Comparison of ENCODE assay signal across 19 cellular contexts in the genomic region with DNA sequence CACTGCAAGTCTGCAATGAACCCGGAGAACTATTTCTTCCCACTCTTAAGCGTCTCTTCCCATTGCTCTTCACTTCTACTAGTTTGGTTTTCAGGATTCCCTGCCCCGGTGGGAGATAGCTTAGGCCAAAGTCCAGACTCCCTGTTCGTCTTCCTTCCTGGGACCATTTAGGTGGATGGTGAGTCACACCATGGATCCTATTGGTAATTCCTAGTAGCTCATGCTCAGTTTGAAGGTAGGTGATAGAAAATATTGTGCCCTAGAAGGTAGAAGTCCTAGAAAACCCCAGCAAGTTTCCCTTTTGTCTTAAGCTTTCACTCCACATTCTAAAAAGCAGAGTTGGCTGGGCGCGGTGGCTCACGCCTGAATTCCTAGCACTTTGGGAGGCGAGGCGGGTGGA. TPM values are rescaled to one million over a fixed set of nuclear protein-coding genes. Genes with fewer than 3 reads are reported as not detected.
DNase-seq lines count a peak whose midpoint lies in the region; ATAC-seq, FAIRE-seq and TF ChIP-seq lines count a peak whose summit lies in the region.
"Had no signal": no experiment of that assay in that cellular context is flagged by ENCODE, and none has a peak within 500 bp of the region (broad histone marks: within the 10 kb centered on the region; RNA-seq: fewer than 3 reads in every experiment).

No MANE protein-coding gene starts in this region.

- H2BK5ac ChIP-seq in H9 (ENCODE audit: insufficient read length, low read length) = no peak overlapping the region

- no peak overlapping the region for H3K4ac ChIP-seq in H9 (ENCODE audit: low read depth, low read length)

- H2AK5ac ChIP-seq in H9 (ENCODE audit: insufficient read length, low read length) = no peak overlapping the region

- H3K4me3 Mint-ChIP-seq in H9 = peak overlapping the region in 1 of 2 experiments; percentile 12; a peak in 1 of 5 replicates
- H3K4me3 Mint-ChIP-seq in WTC11 = no peak overlapping the region

- no peak for ATAC-seq in WTC11
- ATAC-seq in HG03565 (IDR thresholded peaks at IDR 0.05; ENCODE audit: unreplicated experiment) = no peak
- no peak for ATAC-seq in pancreas

- H3K4me2 ChIP-seq in H9 (ENCODE audit: insufficient read depth, insufficient read length, low read length) (no peak overlapping the region), hepatocyte (no peak overlapping the region), osteoblast (ENCODE audit: insufficient read depth, low read length) (no peak overlapping the region)

- CTCF ChIA-PET in WTC11 (lab: Charles Lee) = interaction anchor here (0.8 to 2.7 kb wide), 6 partner anchors 12 to 149 kb away, joined by 3 to 12 read pairs (median 5); a partner anchor contains a TSS

- H4K5ac ChIP-seq in H9 (ENCODE audit: insufficient read length, low read depth, low read length) = no peak overlapping the region

- H2BK20ac ChIP-seq in H9 (ENCODE audit: low read depth, low read length, poor library complexity, severe bottlenecking) = no peak overlapping the region

- H3K4me1 Mint-ChIP-seq in H9 (peaks cover 34 to 44% of the 10 kb centered on the region in 2 experiments), WTC11 (peaks cover 45% of the 10 kb centered on the region)

- H3K27ac Mint-ChIP-seq in H9 (peak overlapping the region; percentile 69 to 98 (median 97)), WTC11 (peak overlapping the region; percentile 96)

- H3K36me3 Mint-ChIP-seq in H9 (ENCODE audit: insufficient read depth in 1 of 3, low read depth in 3 of 3) = peaks cover 37 to 84% (median 61%) of the 10 kb centered on the region in 3 experiments
- H3K36me3 Mint-ChIP-seq in WTC11 = peaks cover 61% of the 10 kb centered on the region

- no peaks in the 10 kb centered on the region for H3K9me3 Mint-ChIP-seq in H9
- H3K9me3 Mint-ChIP-seq in WTC11 = no peaks in the 10 kb centered on the region

- H3K79me1 ChIP-seq in H9 (ENCODE audit: insufficient read depth, low read depth, low read length, poor library complexity, severe bottlenecking) = peaks cover 21% of the 10 kb centered on the region

- no peak overlapping the region for H2BK15ac ChIP-seq in H9 (ENCODE audit: low read depth, low read length)

- POLR2A ChIA-PET in WTC11 (lab: Charles Lee) = interaction anchor here (1.1 kb wide), 1 partner anchor 26 kb away, joined by 3 read pairs; no protein-coding TSS in a partner anchor

- FAIRE-seq in GM12892 (lab: Jason Lieb, UNC) (no peak), pancreas (lab: Jason Lieb, UNC) (no peak)

- no peak overlapping the region for H3K56ac ChIP-seq in H9 (ENCODE audit: insufficient read length, low read depth, low read length)

- H3K23ac ChIP-seq in H9 (ENCODE audit: insufficient read length, low read depth, low read length) = no peak overlapping the region

- no peaks in the 10 kb centered on the region for H3K9me2 ChIP-seq in hepatocyte (replicated peaks; ENCODE audit: insufficient read depth)

- DNase-seq in H9 (no peak), WTC11 (ENCODE audit: low spot score) (no peak), hepatocyte (ENCODE audit: low spot score) (no peak), osteoblast (ENCODE audit: insufficient read length, low spot score, missing footprints) (peak; percentile 69), GM12892 (ENCODE audit: insufficient read length) (no peak), hepatic stellate cell (ENCODE audit: low spot score) (no peak), pancreas (no peak)
- DNase-seq: COR-L47, DMS153, HCEC 1CT, NCI-H1048, NCI-H1436 treated with DMSO at 0.1 percent for 48 hours, NCI-H2029 treated with DMSO at 0.1 percent for 48 hours, NCI-H2171 treated with DMSO at 0.1 percent for 48 hours, NCI-H748 treated with DMSO at 0.1 percent for 48 hours, OCI-M1, SIG-M5 had no signal

- H3K36me3 ChIP-seq in hepatocyte (replicated peaks; ENCODE audit: insufficient read depth, low read depth) (no peaks in the 10 kb centered on the region), osteoblast (ENCODE audit: insufficient read depth, low read length) (peaks cover 9% of the 10 kb centered on the region), pancreas (no peaks in the 10 kb centered on the region)

- TF ChIP-seq POLR2A in GM12892 (IDR thresholded peaks at IDR 0.05; ENCODE audit: low read depth, low read length) = no peak

- no peak overlapping the region for H3T11ph ChIP-seq in H9 (ENCODE audit: low read length)

- H4K20me1 ChIP-seq in H9 (ENCODE audit: control insufficient read depth, insufficient read depth, insufficient read length) (peaks cover 5% of the 10 kb centered on the region), hepatocyte (ENCODE audit: insufficient read depth, poor library complexity, severe bottlenecking) (no peaks in the 10 kb centered on the region), osteoblast (ENCODE audit: insufficient read depth, low read length) (peaks cover 3% of the 10 kb centered on the region)

- H3K14ac ChIP-seq in H9 (ENCODE audit: insufficient read depth, low read length) = no peak overlapping the region

- intact Hi-C loops in pancreas (cut with DNase I) = no loop called here

- WGBS in H9 (ENCODE audit: extremely low coverage, insufficient read length, low lambda C conversion rate) = no CpG with 5 or more reads among the region's 9 CpGs
- WGBS in hepatocyte (ENCODE audit: low lambda C conversion rate, missing lambda C conversion rate) = 89% methylated on average over 9 of the region's 9 CpGs
- WGBS in pancreas, 2 donors = 93 to 94% methylated on average over 9 of the region's 9 CpGs

- no peak overlapping the region for H4K91ac ChIP-seq in H9 (ENCODE audit: insufficient read length, low read depth, low read length)

- no peak overlapping the region for H2BK12ac ChIP-seq in H9 (ENCODE audit: insufficient read length, low read depth, low read length)

- H3K4me1 ChIP-seq in H9 (ENCODE audit: insufficient read depth, low read length) = no peaks in the 10 kb centered on the region; the same call in 1 of the 2 replicates
- H3K4me1 ChIP-seq in hepatocyte (ENCODE audit: insufficient read depth) = peaks cover 15% of the 10 kb centered on the region
- peaks cover 15% of the 10 kb centered on the region for H3K4me1 ChIP-seq in osteoblast (ENCODE audit: insufficient read depth, low read length)
- H3K4me1 ChIP-seq in pancreas = peaks cover 0 to 4% (median 0%) of the 10 kb centered on the region in 3 donors

- H3K79me2 ChIP-seq in H9 (ENCODE audit: insufficient read depth, low read length) (peaks cover 34% of the 10 kb centered on the region; the same call in 1 of the 2 replicates), hepatocyte (peaks cover 12% of the 10 kb centered on the region), osteoblast (ENCODE audit: insufficient read depth, low read length) (peaks cover 26% of the 10 kb centered on the region)

- H2AFZ ChIP-seq in H9 (ENCODE audit: low read length) = no peak overlapping the region
- H2AFZ ChIP-seq in hepatocyte = no peak overlapping the region
- no peak overlapping the region for H2AFZ ChIP-seq in osteoblast (ENCODE audit: low read length)

- H3K27me3 Mint-ChIP-seq in H9 (ENCODE audit: low read depth) (no peaks in the 10 kb centered on the region), WTC11 (ENCODE audit: low read depth) (no peaks in the 10 kb centered on the region)

- H3K4me3 ChIP-seq in hepatocyte (no peak overlapping the region), osteoblast (ENCODE audit: insufficient read depth, low read length) (no peak overlapping the region), pancreas (no peak overlapping the region)

- no peak overlapping the region for H3K27ac ChIP-seq in H9 (ENCODE audit: insufficient read length, low read depth, low read length)
- H3K27ac ChIP-seq in hepatocyte = peak overlapping the region; percentile 17
- H3K27ac ChIP-seq in osteoblast (ENCODE audit: low read depth, low read length) = no peak overlapping the region
- H3K27ac ChIP-seq in pancreas = no peak overlapping the region
- H3K27ac ChIP-seq: C4-2B had no signal

- H3K9ac ChIP-seq in H9 (ENCODE audit: extremely low read depth, insufficient read length, low read length) = no peak overlapping the region

- no peak for TF ChIP-seq CTCF in H9 (conservative IDR thresholded peaks at IDR 0.05)
- TF ChIP-seq CTCF in WTC11 (IDR thresholded peaks at IDR 0.05) = no peak
- no peak for TF ChIP-seq CTCF in hepatocyte (IDR thresholded peaks at IDR 0.05; ENCODE audit: poor library complexity)
- TF ChIP-seq CTCF in osteoblast (IDR thresholded peaks at IDR 0.05; ENCODE audit: extremely low read depth, low read depth, low read length) = no peak
- TF ChIP-seq CTCF in pancreas (IDR thresholded peaks at IDR 0.05) = no peak

- H2BK120ac ChIP-seq in H9 (ENCODE audit: low read depth, low read length, poor library complexity, severe bottlenecking) = no peak overlapping the region

- H4K8ac ChIP-seq in H9 (replicated peaks; ENCODE audit: insufficient read length, low read depth, low read length) = no peak overlapping the region

- no peaks in the 10 kb centered on the region for H3K27me3 ChIP-seq in H9 (ENCODE audit: insufficient read depth, low read length)
- H3K27me3 ChIP-seq in hepatocyte = no peaks in the 10 kb centered on the region
- H3K27me3 ChIP-seq in osteoblast (ENCODE audit: insufficient read depth, low read length) = no peaks in the 10 kb centered on the region
- no peaks in the 10 kb centered on the region for H3K27me3 ChIP-seq in pancreas

- H3K9me3 ChIP-seq in H9 (ENCODE audit: control insufficient read depth, low read depth, low read length) (no peaks in the 10 kb centered on the region), hepatocyte (ENCODE audit: low read depth) (no peaks in the 10 kb centered on the region), osteoblast (ENCODE audit: low read depth, low read length) (no peaks in the 10 kb centered on the region), pancreas (no peaks in the 10 kb centered on the region)

- H3K23me2 ChIP-seq in H9 (ENCODE audit: insufficient read length, low read depth, low read length, poor library complexity, severe bottlenecking) = no peaks in the 10 kb centered on the region

- no peak overlapping the region for H3K18ac ChIP-seq in H9 (ENCODE audit: insufficient read length, low read depth, low read length)

RNA-seq across cellular contexts. Expression of a gene that starts 13.8 kb away (rescaled TPM):
- total RNA-seq in H9 (2021) = 143 and 148 TPM in 2 replicates
- total RNA-seq in WTC11 (2021) = 126 to 161 TPM (median 137 TPM) in 3 replicates
- 5.5 and 6.2 TPM in 2 replicates for total RNA-seq in hepatocyte
- 6.5 and 11.1 TPM in 2 replicates for polyA plus RNA-seq in hepatocyte
- total RNA-seq in osteoblast = 3.6 and 5.6 TPM in 2 replicates
- 26.9 TPM for polyA plus RNA-seq in GM12892 (2012; ENCODE audit: missing spikeins)
- total RNA-seq in pancreas = 1 to 10 TPM; 2.8 to 5.0 (median 3.9) TPM
- 1 to 10 TPM; 3.8 to 4.3 TPM for polyA plus RNA-seq in pancreas

RNA-seq across cellular contexts. Expression of a gene that starts 15.9 kb away (rescaled TPM):
- total RNA-seq in H9 (2021) = 85.5 TPM in 2 replicates
- total RNA-seq in WTC11 (2021) = 89.4 to 109 TPM (median 89.7 TPM) in 3 replicates
- 71.8 and 81.7 TPM in 2 replicates for total RNA-seq in hepatocyte
- 111 and 114 TPM in 2 replicates for polyA plus RNA-seq in hepatocyte
- total RNA-seq in osteoblast = 83.2 and 84.9 TPM in 2 replicates
- polyA plus RNA-seq in GM12892 (2012; ENCODE audit: missing spikeins) = 20.0 TPM
- 10 to 100 TPM; 25.9 to 31.1 (median 27.5) TPM for total RNA-seq in pancreas
- 10 to 100 TPM; 27.1 to 34.2 TPM for polyA plus RNA-seq in pancreas

RNA-seq across cellular contexts. Expression of a gene that starts 41.3 kb away (rescaled TPM):
- total RNA-seq in H9 (2021) = 34.1 and 39.0 TPM in 2 replicates
- total RNA-seq in WTC11 (2021) = 34.8 to 39.8 TPM (median 38.8 TPM) in 3 replicates
- 80.2 and 88.6 TPM in 2 replicates for total RNA-seq in hepatocyte
- polyA plus RNA-seq in hepatocyte = 36.8 and 44.7 TPM in 2 replicates
- 120 and 136 TPM in 2 replicates for total RNA-seq in osteoblast
- 16.7 TPM for polyA plus RNA-seq in GM12892 (2012; ENCODE audit: missing spikeins)
- 10 to 100 TPM; 57.2 to 79.3 (median 67.0) TPM for total RNA-seq in pancreas
- 100 to 1,000 TPM; 110 to 130 TPM for polyA plus RNA-seq in pancreas

RNA-seq across cellular contexts. Expression of a gene that starts 55.8 kb away (rescaled TPM):
- total RNA-seq in H9 (2021) (108 and 117 TPM in 2 replicates), WTC11 (2021) (111 to 116 TPM (median 115 TPM) in 3 replicates), hepatocyte (34.8 and 50.3 TPM in 2 replicates), osteoblast (44.2 and 48.5 TPM in 2 replicates), pancreas (10 to 100 TPM; 12.8 to 23.4 (median 16.3) TPM)
- polyA plus RNA-seq in hepatocyte (73.0 and 73.2 TPM in 2 replicates), pancreas (10 to 100 TPM; 32.8 to 32.9 TPM)
- 15.9 TPM for polyA plus RNA-seq in GM12892 (2012; ENCODE audit: missing spikeins)

Comparison
In these comparisons a context has a peak if more than half of its experiments do, and no peak if none do; other contexts are left out.
1. RNA of a gene that starts 13.8 kb away (total RNA-seq): 126 to 161 TPM in WTC11 and 143 to 148 TPM in H9; 5.5 to 6.2 TPM in hepatocyte, 2.8 to 5.0 TPM in pancreas and 3.6 to 5.6 TPM in osteoblast; every median in the first group is over 10 times any median in the second.